ENCODE assay signal across 15 cellular contexts in genomic region chr11:111308140-111308539, GRCh38. TPM values are rescaled to one million over a fixed set of nuclear protein-coding genes. Genes with fewer than 3 reads are reported as not detected.
DNase-seq lines count a peak whose midpoint lies in the region; ATAC-seq and TF ChIP-seq lines count a peak whose summit lies in the region.
"Had no signal": no experiment of that assay in that cellular context is flagged by ENCODE, and none has a peak within 500 bp of the region (broad histone marks: within the 10 kb centered on the region; RNA-seq: fewer than 3 reads in every experiment).

No MANE protein-coding gene starts in this region.

- no peak for TF ChIP-seq CTCF in HCT116 (IDR thresholded peaks at IDR 0.05 in 2 of 3, conservative IDR thresholded peaks at IDR 0.05 in 1 of 3; ENCODE audit: borderline replicate concordance in 1 of 3, insufficient read depth in 1 of 3, low read depth in 2 of 3, low read length in 2 of 3)

- H3K36me3 ChIP-seq in HCT116 (ENCODE audit: control insufficient read depth in 1 of 2, insufficient read depth in 2 of 2, low read length in 2 of 2): no peaks in the 10 kb centered on the region
- H3K36me3 ChIP-seq in GM23248 (ENCODE audit: low read depth): no peaks in the 10 kb centered on the region
- H3K36me3 ChIP-seq: HAP-1 had no signal

- 77 to 80% methylated on average over 7 of the region's 7 CpGs for WGBS in GM23248 (ENCODE audit: low coverage in 1 of 2, low lambda C conversion rate in 2 of 2, missing lambda C conversion rate in 2 of 2), 2 experiments

- no peaks in the 10 kb centered on the region for H3K9me3 Mint-ChIP-seq in T-cell
- H3K9me3 Mint-ChIP-seq: activated naive CD8-positive, alpha-beta T cell treated with anti-CD3 and anti-CD28 coated beads, Interleukin-2, amount 10 ng/mL, durations not matched to agents 7 days and 5 days; CD8-positive, alpha-beta T cell; dendritic cell treated with granulocyte-macrophage colony-stimulating factor and Interleukin-4, amounts not matched to agents 40 ng/mL and 50 ng/mL, for 4 days; stimulated activated naive CD8-positive, alpha-beta T cell treated with anti-CD3 and anti-CD28 coated beads, Interleukin-15, amount 100 ng/mL, for 72 hours had no signal

- in situ Hi-C loops in GM23248 (cut with MboI): no loop called here

- H3K9me2 ChIP-seq in HCT116 (ENCODE audit: insufficient read depth) (no peaks in the 10 kb centered on the region), GM23248 (ENCODE audit: insufficient read depth) (no peaks in the 10 kb centered on the region)

- no peaks in the 10 kb centered on the region for H3K9me3 ChIP-seq in HCT116 (ENCODE audit: control insufficient read depth in 1 of 2, insufficient read depth in 1 of 2, low read depth in 1 of 2, low read length in 2 of 2)
- no peaks in the 10 kb centered on the region for H3K9me3 ChIP-seq in GM23248 (ENCODE audit: low read depth)
- H3K9me3 ChIP-seq: HAP-1 had no signal

- BruUV-seq in HCT116 (replicated peaks; lab: Mats Ljungman, UMichigan): no TSS peak

- H3K4me1 Mint-ChIP-seq in T-cell: no peaks in the 10 kb centered on the region
- H3K4me1 Mint-ChIP-seq: activated naive CD8-positive, alpha-beta T cell treated with anti-CD3 and anti-CD28 coated beads, Interleukin-2, amount 10 ng/mL, durations not matched to agents 7 days and 5 days; stimulated activated naive CD8-positive, alpha-beta T cell treated with anti-CD3 and anti-CD28 coated beads, Interleukin-15, amount 100 ng/mL, for 72 hours had no signal

- RAD21 ChIA-PET in HCT116 (lab: Charles Lee; ENCODE audit: low non-redundant PET in 1 of 2, low total read pairs in 2 of 2, uncharacterized antibody in 2 of 2, unreplicated experiment in 2 of 2): no interaction called here

- no peak overlapping the region for H3K27ac Mint-ChIP-seq in T-cell
- H3K27ac Mint-ChIP-seq: activated naive CD8-positive, alpha-beta T cell treated with anti-CD3 and anti-CD28 coated beads, Interleukin-2, amount 10 ng/mL, durations not matched to agents 7 days and 5 days; CD8-positive, alpha-beta T cell; dendritic cell treated with granulocyte-macrophage colony-stimulating factor and Interleukin-4, amounts not matched to agents 40 ng/mL and 50 ng/mL, for 4 days; stimulated activated naive CD8-positive, alpha-beta T cell treated with anti-CD3 and anti-CD28 coated beads, Interleukin-15, amount 100 ng/mL, for 72 hours had no signal

- CTCF ChIA-PET in HCT116 (lab: Charles Lee): no interaction called here
- CTCF ChIA-PET in T-cell (lab: Charles Lee): no interaction called here

- H4K20me1 ChIP-seq in HCT116 (ENCODE audit: insufficient read depth) (no peaks in the 10 kb centered on the region), GM23248 (ENCODE audit: insufficient read depth) (no peaks in the 10 kb centered on the region)

- TF ChIP-seq RAD21 in HCT116 (IDR thresholded peaks at IDR 0.05; ENCODE audit: low read depth): no peak

- H3K79me2 ChIP-seq in HCT116 (ENCODE audit: insufficient read depth, low read length): no peaks in the 10 kb centered on the region
- H3K79me2 ChIP-seq in GM23248 (ENCODE audit: insufficient read depth): no peaks in the 10 kb centered on the region

- peaks cover 46% of the 10 kb centered on the region for H3K27me3 ChIP-seq in HCT116 (ENCODE audit: insufficient read depth, low read length)
- peaks cover 67% of the 10 kb centered on the region for H3K27me3 ChIP-seq in GM23248 (replicated peaks; ENCODE audit: insufficient read depth)

- no peak for TF ChIP-seq POLR2A in HCT116 (IDR thresholded peaks at IDR 0.05; ENCODE audit: borderline replicate concordance, extremely low read depth, insufficient read depth, insufficient read length)

- H3K27ac ChIP-seq in HCT116 (ENCODE audit: low read depth, low read length) (no peak overlapping the region), GM23248 (no peak overlapping the region)

- H3K36me3 Mint-ChIP-seq in T-cell: no peaks in the 10 kb centered on the region
- H3K36me3 Mint-ChIP-seq: activated naive CD8-positive, alpha-beta T cell treated with anti-CD3 and anti-CD28 coated beads, Interleukin-2, amount 10 ng/mL, durations not matched to agents 7 days and 5 days; CD8-positive, alpha-beta T cell had no signal

- H2AFZ ChIP-seq in HCT116 (ENCODE audit: low read depth, low read length, poor library complexity, severe bottlenecking) (no peak overlapping the region), GM23248 (no peak overlapping the region)

- POLR2A ChIA-PET in HCT116 (lab: Charles Lee) (no interaction called here), T-cell (lab: Charles Lee) (no interaction called here)

- intact Hi-C loops in HCT116 (cut with micrococcal nuclease): no loop called here

- no peak overlapping the region for H3K4me3 Mint-ChIP-seq in T-cell
- H3K4me3 Mint-ChIP-seq: activated naive CD8-positive, alpha-beta T cell treated with anti-CD3 and anti-CD28 coated beads, Interleukin-2, amount 10 ng/mL, durations not matched to agents 7 days and 5 days; CD8-positive, alpha-beta T cell; dendritic cell treated with granulocyte-macrophage colony-stimulating factor and Interleukin-4, amounts not matched to agents 40 ng/mL and 50 ng/mL, for 4 days; stimulated activated naive CD8-positive, alpha-beta T cell treated with anti-CD3 and anti-CD28 coated beads, Interleukin-15, amount 100 ng/mL, for 72 hours had no signal

- ATAC-seq in HCT116 (0 out of 2 replicates have a peak, but pooled peaks have one; percentile 32), T-cell (replicated peaks in 1 of 4) (no peak)
- ATAC-seq: CD8-positive, alpha-beta T cell; stimulated activated naive CD8-positive, alpha-beta T cell treated with anti-CD3 and anti-CD28 coated beads, Interleukin-15, amount 100 ng/mL, for 72 hours had no signal

- peaks cover 26 to 29% of the 10 kb centered on the region in 2 donors for H3K27me3 Mint-ChIP-seq in T-cell

- H3K4me1 ChIP-seq in HCT116 (ENCODE audit: control insufficient read depth in 1 of 2, insufficient read depth in 2 of 2, low read length in 2 of 2): no peaks in the 10 kb centered on the region; a peak in 1 of 4 replicates
- no peaks in the 10 kb centered on the region for H3K4me1 ChIP-seq in GM23248 (ENCODE audit: insufficient read depth)
- H3K4me1 ChIP-seq: HAP-1 had no signal

- H3F3A ChIP-seq in GM23248 (ENCODE audit: insufficient read depth): no peaks in the 10 kb centered on the region

- no peak overlapping the region for H3K9ac ChIP-seq in HCT116 (ENCODE audit: low read length)
- no peak overlapping the region for H3K9ac ChIP-seq in GM23248

- no peak overlapping the region for H3K4me3 ChIP-seq in HCT116 (replicated peaks in 1 of 2; ENCODE audit: low read depth in 1 of 2, low read length in 2 of 2)
- H3K4me3 ChIP-seq in GM23248: no peak overlapping the region
- H3K4me3 ChIP-seq: HAP-1 had no signal

- DNase-seq in HCT116 (ENCODE audit: low read depth, low spot score) (no peak), NCI-H2107 (lab: John Stamatoyannopoulos, UW) (peak; percentile 55), SHP77 (lab: John Stamatoyannopoulos, UW) (peak; percentile 96 to 97), myocyte (ENCODE audit: low read depth) (peak; percentile 85), dermis blood vessel endothelial cell (no peak), NCI-H187 treated with DMSO at 0.1 percent for 48 hours (lab: John Stamatoyannopoulos, UW) (no peak), T-cell (no peak), GM23248 (no peak)
- DNase-seq: activated naive CD8-positive, alpha-beta T cell treated with anti-CD3 and anti-CD28 coated beads, Interleukin-2, amount 10 ng/mL, durations not matched to agents 7 days and 5 days; CD8-positive, alpha-beta T cell; stimulated activated naive CD8-positive, alpha-beta T cell treated with anti-CD3 and anti-CD28 coated beads, Interleukin-15, amount 100 ng/mL, for 72 hours had no signal

- H3K4me2 ChIP-seq in HCT116 (ENCODE audit: low read length) (no peak overlapping the region), GM23248 (ENCODE audit: unreplicated experiment) (no peak overlapping the region)

TF ChIP-seq in HCT116, 20 proteins besides CTCF, POLR2A, EP300 and RAD21:
- TF ChIP-seq SIN3A (IDR thresholded peaks at IDR 0.05; ENCODE audit: low read depth) (no peak), POLR2AphosphoS5 (IDR thresholded peaks at IDR 0.05; ENCODE audit: low read depth, low read length) (no peak), ZBTB33 (IDR thresholded peaks at IDR 0.05; ENCODE audit: extremely low read depth, insufficient replicate concordance, low read length) (no peak), JUND (IDR thresholded peaks at IDR 0.05) (no peak), ZNF274 (IDR thresholded peaks at IDR 0.05; ENCODE audit: low read depth, low read length) (no peak), SRF (IDR thresholded peaks at IDR 0.05; ENCODE audit: low read depth) (no peak), ATF3 (IDR thresholded peaks at IDR 0.05) (no peak), FOSL1 (IDR thresholded peaks at IDR 0.05; ENCODE audit: low read depth) (no peak), TCF7L2 (IDR thresholded peaks at IDR 0.05; ENCODE audit: borderline replicate concordance, extremely low read depth, insufficient read depth, insufficient read length) (no peak)

RNA-seq across cellular contexts. Expression of gene POU2AF3, which starts 9.8 kb away (rescaled TPM):
- total RNA-seq in HCT116 (2021; ENCODE audit: unreplicated experiment) (not detected), myocyte (not detected in 2 replicates), dermis blood vessel endothelial cell (not detected in 2 replicates), T-cell (not detected)
- polyA plus RNA-seq in HCT116 (2012): not detected in 2 replicates
- not detected for polyA plus RNA-seq in myocyte (2012)
- not detected in 2 replicates for total RNA-seq in GM23248 (2014; rRNA removed; shearing (Covaris generic))
- not detected in 2 replicates for polyA plus RNA-seq in GM23248 (2016; fragmentation: Nextera tagmentation; extraction: Ambion mirVana)
- total RNA-seq: activated CD8-positive, alpha-beta memory T cell treated with anti-CD3 and anti-CD28 coated beads for 36 hours; activated naive CD8-positive, alpha-beta T cell treated with anti-CD3 and anti-CD28 coated beads, Interleukin-2, amount 10 ng/mL, durations not matched to agents 7 days and 5 days; CD8-positive, alpha-beta T cell; T-helper 1 cell treated with Interleukin-12 subunit alpha and Interleukin-12 subunit beta and Interleukin-4 antibody, amounts not matched to agents 30 ng/mL and 1 ng/mL, for 36 hours had no signal

Comparison
In these comparisons a context has a peak if more than half of its experiments do, and no peak if none do; other contexts are left out.
1. DNase-seq: peak in NCI-H2107 (single experiment), SHP77 (2 of 2) and myocyte (single experiment); none in HCT116 (single experiment), dermis blood vessel endothelial cell (single experiment), NCI-H187 treated with DMSO at 0.1 percent for 48 hours (single experiment), T-cell (0 of 34) and GM23248 (single experiment).